ENCODE assay signal across 10 cellular contexts in genomic region chr11:17046690-17047089, GRCh38. TPM values are rescaled to one million over a fixed set of nuclear protein-coding genes. Genes with fewer than 3 reads are reported as not detected.
"Had no signal": no experiment of that assay in that cellular context is flagged by ENCODE, and none has a peak within 500 bp of the region (broad histone marks: within the 10 kb centered on the region; RNA-seq: fewer than 3 reads in every experiment).

No MANE protein-coding gene starts in this region.

- H3K9me3 Mint-ChIP-seq: HFFc6 had no signal

- DNase-seq: GM23248, GOT3, H7, HFFc6, IMR-90, KBM-7 had no signal

- H3K9me3 ChIP-seq: HAP-1 had no signal

- H3K4me1 ChIP-seq: HAP-1 had no signal

- H3K36me3 ChIP-seq: HAP-1 had no signal

- H3K4me3 ChIP-seq: GM23248, HAP-1 had no signal

- H3K4me3 Mint-ChIP-seq: HFFc6 had no signal

- ATAC-seq: HCT116 had no signal

- H3K27ac ChIP-seq: GM23248, HL-60, KMS-11 had no signal

- H3K27ac Mint-ChIP-seq: HFFc6 had no signal

RNA-seq across cellular contexts. Expression of gene PLEKHA7, which starts 32.5 kb away (rescaled TPM):
- total RNA-seq: IMR-90 had no signal
